8 cellular contexts compared by ENCODE assay signal in the genomic region with DNA sequence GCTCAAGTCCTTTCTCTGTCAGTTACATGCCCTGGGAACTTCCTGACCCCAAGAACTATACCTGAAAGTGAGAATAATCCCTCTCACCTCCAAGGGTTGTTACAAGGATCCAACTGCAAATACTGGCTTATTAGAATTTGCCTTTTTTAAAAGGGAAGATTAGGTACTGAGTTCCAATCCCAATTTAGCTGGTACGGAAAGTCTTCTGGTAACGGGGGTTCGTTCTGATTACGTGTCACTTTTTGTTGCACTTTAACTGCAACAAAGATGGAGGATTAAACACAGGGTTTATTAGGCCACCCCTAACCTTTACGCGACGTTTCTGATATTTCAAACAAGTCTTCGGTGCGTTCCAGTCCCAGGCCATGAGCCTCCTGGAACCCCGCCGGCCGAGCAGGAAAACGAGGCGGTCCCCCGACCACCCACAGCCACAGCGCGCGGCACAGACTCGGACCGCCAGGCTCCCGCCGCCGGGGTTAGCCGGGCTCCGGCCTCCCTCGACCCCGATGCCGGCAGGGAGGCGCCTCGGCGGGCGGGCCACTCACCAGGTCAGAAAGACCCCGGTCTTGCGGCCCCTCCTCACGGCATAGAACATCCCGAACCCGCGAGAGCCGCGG. TPM values are rescaled to one million over a fixed set of nuclear protein-coding genes. Genes with fewer than 3 reads are reported as not detected.
DNase-seq lines count a peak whose midpoint lies in the region; ATAC-seq and TF ChIP-seq lines count a peak whose summit lies in the region.

No MANE protein-coding gene starts in this region.

- peak overlapping the region; percentile 91 for H3K4me3 Mint-ChIP-seq in activated T-cell treated with anti-CD3 and anti-CD28 coated beads, Interleukin-2, amount 50 U/mL, for 4 hours
- peak overlapping the region; percentile 89 for H3K4me3 Mint-ChIP-seq in WTC11

- H3K4me1 Mint-ChIP-seq in activated T-cell treated with anti-CD3 and anti-CD28 coated beads, Interleukin-2, amount 50 U/mL, for 4 hours (ENCODE audit: low read depth), result peaks cover 14% of the 10 kb centered on the region
- H3K4me1 Mint-ChIP-seq in WTC11, result peaks cover 10% of the 10 kb centered on the region

- intact Hi-C loops in left ventricle myocardium superior (cut with micrococcal nuclease), result no loop called here
- intact Hi-C loops in spleen (cut with DNase I; ENCODE audit: low total_unique reads), result loop anchor here (5.0 kb wide), 1 partner anchor 40 kb away; a partner anchor contains a TSS

- TF ChIP-seq CTCF in WTC11 (IDR thresholded peaks at IDR 0.05) (no peak), spleen (IDR thresholded peaks at IDR 0.05 in 8 of 11, conservative IDR thresholded peaks at IDR 0.05 in 3 of 11) (no peak)

- H3K27me3 Mint-ChIP-seq in activated T-cell treated with anti-CD3 and anti-CD28 coated beads, Interleukin-2, amount 50 U/mL, for 4 hours (ENCODE audit: low read depth), result no peaks in the 10 kb centered on the region
- no peaks in the 10 kb centered on the region for H3K27me3 Mint-ChIP-seq in WTC11 (ENCODE audit: low read depth)

- CTCF ChIA-PET in WTC11 (lab: Charles Lee), result interaction anchor here (0.8 to 1.5 kb wide), 3 partner anchors 71 to 114 kb away, joined by 3 to 5 read pairs (median 4); no protein-coding TSS in a partner anchor

- H3K4me3 ChIP-seq in spleen, result peak overlapping the region; percentile 83 to 100 (median 97)

- no peak for TF ChIP-seq POLR2A in spleen (IDR thresholded peaks at IDR 0.05)

- H3K36me3 ChIP-seq in spleen, result peaks cover 0 to 48% (median 37%) of the 10 kb centered on the region in 6 donors

- peaks cover 11 to 55% (median 30%) of the 10 kb centered on the region in 6 donors for H3K4me1 ChIP-seq in spleen

- no peaks in the 10 kb centered on the region for H3K27me3 ChIP-seq in spleen (replicated peaks in 1 of 7)

- no peaks in the 10 kb centered on the region for H3K9me3 Mint-ChIP-seq in activated T-cell treated with anti-CD3 and anti-CD28 coated beads, Interleukin-2, amount 50 U/mL, for 4 hours
- H3K9me3 Mint-ChIP-seq in WTC11, result no peaks in the 10 kb centered on the region

- POLR2A ChIA-PET in WTC11 (lab: Charles Lee), result interaction anchor here (1.0 to 2.0 kb wide), 9 partner anchors 8 to 180 kb away, joined by 3 to 9 read pairs (median 6); a partner anchor contains a TSS

- DNase-seq in activated T-cell treated with anti-CD3 and anti-CD28 coated beads, Interleukin-2, amount 50 U/mL, for 4 hours, result no peak
- DNase-seq in activated T-cell treated with anti-CD3 and anti-CD28 coated beads, Interleukin-2, amount 50 U/mL, for 1 hour, result no peak
- DNase-seq in WTC11 (ENCODE audit: low spot score), result no peak
- DNase-seq in left ventricle myocardium superior, result no peak
- DNase-seq in spleen, result no peak
- no peak for DNase-seq in activated CD4-positive, CD25-positive, alpha-beta regulatory T cell (lab: John Stamatoyannopoulos, UW)
- no peak for DNase-seq in globus pallidus (ENCODE audit: low spot score)

- no peaks in the 10 kb centered on the region for H3K9me3 ChIP-seq in spleen

- peaks cover 20% of the 10 kb centered on the region for H3K36me3 Mint-ChIP-seq in activated T-cell treated with anti-CD3 and anti-CD28 coated beads, Interleukin-2, amount 50 U/mL, for 4 hours (ENCODE audit: insufficient read depth)
- peaks cover 50% of the 10 kb centered on the region for H3K36me3 Mint-ChIP-seq in WTC11

- WGBS in spleen, 5 donors, result 0 to 2% (median 0%) methylated on average over 15 to 40 of the region's 40 CpGs

- peak overlapping the region; percentile 89 to 97 (median 92) for H3K27ac ChIP-seq in spleen

- H3K27ac Mint-ChIP-seq in WTC11, result peak overlapping the region; percentile 93

- ATAC-seq in activated T-cell treated with anti-CD3 and anti-CD28 coated beads, Interleukin-2, amount 50 U/mL, for 4 hours, result peak; percentile 36 to 38
- peak; percentile 23 for ATAC-seq in HG03066 (IDR thresholded peaks at IDR 0.05; ENCODE audit: low read depth, unreplicated experiment)
- peak; percentile 1 for ATAC-seq in WTC11
- peak; percentile 37 for ATAC-seq in left ventricle myocardium superior

TF ChIP-seq in WTC11, 78 proteins besides CTCF, POLR2A, EP300 and RAD21:
- TF ChIP-seq KAT7 (CRISPR knock-in tag; IDR thresholded peaks at IDR 0.05; ENCODE audit: borderline replicate concordance), result 0 out of 2 replicates have a peak, but pooled peaks have one; percentile 56
- no peak for TF ChIP-seq JUN (CRISPR knock-in tag; IDR thresholded peaks at IDR 0.05)
- TF ChIP-seq, protein P1, sequence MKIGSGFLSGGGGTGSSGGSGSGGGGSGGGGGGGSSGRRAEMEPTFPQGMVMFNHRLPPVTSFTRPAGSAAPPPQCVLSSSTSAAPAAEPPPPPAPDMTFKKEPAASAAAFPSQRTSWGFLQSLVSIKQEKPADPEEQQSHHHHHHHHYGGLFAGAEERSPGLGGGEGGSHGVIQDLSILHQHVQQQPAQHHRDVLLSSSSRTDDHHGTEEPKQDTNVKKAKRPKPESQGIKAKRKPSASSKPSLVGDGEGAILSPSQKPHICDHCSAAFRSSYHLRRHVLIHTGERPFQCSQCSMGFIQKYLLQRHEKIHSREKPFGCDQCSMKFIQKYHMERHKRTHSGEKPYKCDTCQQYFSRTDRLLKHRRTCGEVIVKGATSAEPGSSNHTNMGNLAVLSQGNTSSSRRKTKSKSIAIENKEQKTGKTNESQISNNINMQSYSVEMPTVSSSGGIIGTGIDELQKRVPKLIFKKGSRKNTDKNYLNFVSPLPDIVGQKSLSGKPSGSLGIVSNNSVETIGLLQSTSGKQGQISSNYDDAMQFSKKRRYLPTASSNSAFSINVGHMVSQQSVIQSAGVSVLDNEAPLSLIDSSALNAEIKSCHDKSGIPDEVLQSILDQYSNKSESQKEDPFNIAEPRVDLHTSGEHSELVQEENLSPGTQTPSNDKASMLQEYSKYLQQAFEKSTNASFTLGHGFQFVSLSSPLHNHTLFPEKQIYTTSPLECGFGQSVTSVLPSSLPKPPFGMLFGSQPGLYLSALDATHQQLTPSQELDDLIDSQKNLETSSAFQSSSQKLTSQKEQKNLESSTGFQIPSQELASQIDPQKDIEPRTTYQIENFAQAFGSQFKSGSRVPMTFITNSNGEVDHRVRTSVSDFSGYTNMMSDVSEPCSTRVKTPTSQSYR (CRISPR knock-in tag; IDR thresholded peaks at IDR 0.05), result no peak
- TF ChIP-seq, protein P2, sequence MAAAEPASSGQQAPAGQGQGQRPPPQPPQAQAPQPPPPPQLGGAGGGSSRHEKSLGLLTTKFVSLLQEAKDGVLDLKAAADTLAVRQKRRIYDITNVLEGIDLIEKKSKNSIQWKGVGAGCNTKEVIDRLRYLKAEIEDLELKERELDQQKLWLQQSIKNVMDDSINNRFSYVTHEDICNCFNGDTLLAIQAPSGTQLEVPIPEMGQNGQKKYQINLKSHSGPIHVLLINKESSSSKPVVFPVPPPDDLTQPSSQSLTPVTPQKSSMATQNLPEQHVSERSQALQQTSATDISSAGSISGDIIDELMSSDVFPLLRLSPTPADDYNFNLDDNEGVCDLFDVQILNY (CRISPR knock-in tag; IDR thresholded peaks at IDR 0.05), result peak; percentile 18; the same call in 1 of the 2 replicates
- TF ChIP-seq ZNF416 (CRISPR knock-in tag; IDR thresholded peaks at IDR 0.05), result 0 out of 2 replicates have a peak, but pooled peaks have one; percentile 27
- TF ChIP-seq, protein P3, sequence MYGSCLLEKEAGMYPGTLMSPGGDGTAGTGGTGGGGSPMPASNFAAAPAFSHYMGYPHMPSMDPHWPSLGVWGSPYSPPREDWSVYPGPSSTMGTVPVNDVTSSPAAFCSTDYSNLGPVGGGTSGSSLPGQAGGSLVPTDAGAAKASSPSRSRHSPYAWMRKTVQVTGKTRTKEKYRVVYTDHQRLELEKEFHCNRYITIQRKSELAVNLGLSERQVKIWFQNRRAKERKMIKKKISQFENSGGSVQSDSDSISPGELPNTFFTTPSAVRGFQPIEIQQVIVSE (CRISPR knock-in tag; IDR thresholded peaks at IDR 0.05; ENCODE audit: borderline replicate concordance), result no peak
- TF ChIP-seq RELA (CRISPR knock-in tag; IDR thresholded peaks at IDR 0.05; ENCODE audit: borderline replicate concordance), result 0 out of 2 replicates have a peak, but pooled peaks have one; percentile 38
- no peak for TF ChIP-seq NFATC4 (CRISPR knock-in tag; IDR thresholded peaks at IDR 0.05)
- TF ChIP-seq EMX1 (CRISPR knock-in tag; IDR thresholded peaks at IDR 0.05), result no peak
- no peak for TF ChIP-seq NR1H2 (CRISPR knock-in tag; IDR thresholded peaks at IDR 0.05)
- TF ChIP-seq FOXJ3 (CRISPR knock-in tag; IDR thresholded peaks at IDR 0.05; ENCODE audit: borderline replicate concordance), result no peak
- TF ChIP-seq, protein P4, sequence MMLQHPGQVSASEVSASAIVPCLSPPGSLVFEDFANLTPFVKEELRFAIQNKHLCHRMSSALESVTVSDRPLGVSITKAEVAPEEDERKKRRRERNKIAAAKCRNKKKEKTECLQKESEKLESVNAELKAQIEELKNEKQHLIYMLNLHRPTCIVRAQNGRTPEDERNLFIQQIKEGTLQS (CRISPR knock-in tag; conservative IDR thresholded peaks at IDR 0.05), result no peak
TF ChIP-seq in WTC11: peak in this region for 4.

RNA-seq across cellular contexts. Expression of a gene that starts 0.4 kb away (rescaled TPM):
- total RNA-seq in activated T-cell treated with anti-CD3 and anti-CD28 coated beads, Interleukin-2, amount 50 U/mL, for 4 hours, result 10 to 100 TPM; 34.0 to 36.7 (median 36.0) TPM
- 34.0 to 44.4 TPM (median 38.7 TPM) in 3 replicates for total RNA-seq in WTC11 (2021)
- total RNA-seq in left ventricle myocardium superior, result 22.9 TPM
- total RNA-seq in spleen, result 10 to 100 TPM; 17.9 to 24.7 (median 20.3) TPM
- polyA plus RNA-seq in spleen, result 10 to 100 TPM in 1 of 3 donors, 1 to 10 TPM in 2; 4.3 to 11.9 (median 6.3) TPM

RNA-seq across cellular contexts. Expression of a gene that starts 17.4 kb away (rescaled TPM):
- 1,000 to 10,000 TPM; 1,876 to 2,075 (median 2,071) TPM for total RNA-seq in activated T-cell treated with anti-CD3 and anti-CD28 coated beads, Interleukin-2, amount 50 U/mL, for 4 hours
- total RNA-seq in WTC11 (2021), result 1,629 to 1,800 TPM (median 1,725 TPM) in 3 replicates
- total RNA-seq in left ventricle myocardium superior, result 574 TPM
- total RNA-seq in spleen, result 1,000 to 10,000 TPM in 6 of 7 donors, 100 to 1,000 TPM in 1; 901 to 3,930 (median 1,217) TPM
- polyA plus RNA-seq in spleen, result 1,000 to 10,000 TPM; 3,976 to 6,688 (median 5,664) TPM

RNA-seq across cellular contexts. Expression of a gene that starts 37.2 kb away (rescaled TPM):
- under 1 TPM in 2 of 3 donors, not detected in 1; 0.28 to 0.43 TPM for total RNA-seq in activated T-cell treated with anti-CD3 and anti-CD28 coated beads, Interleukin-2, amount 50 U/mL, for 4 hours
- 0.69 to 1.3 TPM (median 0.87 TPM) in 3 replicates for total RNA-seq in WTC11 (2021)
- total RNA-seq in left ventricle myocardium superior, result 2.1 TPM
- 1 to 10 TPM in 6 of 7 donors, under 1 TPM in 1; 0.64 to 8.0 (median 4.7) TPM for total RNA-seq in spleen
- polyA plus RNA-seq in spleen, result 1 to 10 TPM; 1.9 to 3.2 (median 2.0) TPM

RNA-seq across cellular contexts. Expression of a gene that starts 38.4 kb away (rescaled TPM):
- 10 to 100 TPM; 25.6 to 28.4 (median 25.7) TPM for total RNA-seq in activated T-cell treated with anti-CD3 and anti-CD28 coated beads, Interleukin-2, amount 50 U/mL, for 4 hours
- 20.1 to 21.4 TPM (median 20.1 TPM) in 3 replicates for total RNA-seq in WTC11 (2021)
- total RNA-seq in left ventricle myocardium superior, result 153 TPM
- 100 to 1,000 TPM in 1 of 7 donors, 10 to 100 TPM in 6; 36.5 to 106 (median 55.8) TPM for total RNA-seq in spleen
- 10 to 100 TPM; 31.8 to 56.0 (median 48.4) TPM for polyA plus RNA-seq in spleen
